ENCODE assay signal across 8 cellular contexts in genomic region chr15:74782596-74783071, GRCh38. TPM values are rescaled to one million over a fixed set of nuclear protein-coding genes. Genes with fewer than 3 reads are reported as not detected.
A peak's percentile ranks its signal among the peaks of the same experiment; 100 is the strongest.
DNase-seq lines count a peak whose midpoint lies in the region; ATAC-seq and TF ChIP-seq lines count a peak whose summit lies in the region.

No MANE protein-coding gene starts in this region.

- peak overlapping the region; percentile 95 for H3K27ac ChIP-seq in MM.1S (ENCODE audit: low read length)
- H3K27ac ChIP-seq in duodenal mucosa (ENCODE audit: low read depth, low read length): peak overlapping the region; percentile 34

- H3K4me1 Mint-ChIP-seq in naive thymus-derived CD8-positive, alpha-beta T cell: peaks cover 54 to 77% (median 70%) of the 10 kb centered on the region in 4 donors

- peaks cover 56% of the 10 kb centered on the region for H3K4me1 ChIP-seq in MM.1S (ENCODE audit: low read length)
- H3K4me1 ChIP-seq in duodenal mucosa (ENCODE audit: control insufficient read depth in 1 of 2, insufficient read depth in 2 of 2, low read length in 2 of 2): peaks cover 70 to 82% of the 10 kb centered on the region in 2 donors

- no peaks in the 10 kb centered on the region for H3K9me2 ChIP-seq in MM.1S (replicated peaks; ENCODE audit: insufficient read depth, low read length)

- H3K4me3 Mint-ChIP-seq in naive thymus-derived CD8-positive, alpha-beta T cell: peak overlapping the region; percentile 85 to 97 (median 93)

- DNase-seq in BJ (ENCODE audit: low read depth) (no peak), MM.1S (no peak), DMS114 treated with DMSO at 0.1 percent for 48 hours (lab: John Stamatoyannopoulos, UW; ENCODE audit: unreplicated experiment) (no peak), AML-193 (lab: John Stamatoyannopoulos, UW) (no peak), A172 (ENCODE audit: low spot score) (no peak)
- DNase-seq in naive thymus-derived CD8-positive, alpha-beta T cell: no peak

- POLR2A ChIA-PET in BJ (lab: Charles Lee): no interaction called here
- POLR2A ChIA-PET in naive thymus-derived CD8-positive, alpha-beta T cell (lab: Charles Lee): interaction anchor here (1.0 to 32.7 kb wide), 9 partner anchors 0 to 669 kb away, joined by 3 to 1300 read pairs (median 7); partner anchors contain the start of genes CLK3, CSK, SIN3A and ULK3

- no peaks in the 10 kb centered on the region for H3K36me3 ChIP-seq in BJ (ENCODE audit: control insufficient read depth, insufficient read depth, low read length)
- no peaks in the 10 kb centered on the region for H3K36me3 ChIP-seq in MM.1S (replicated peaks; ENCODE audit: insufficient read depth, low read length)
- H3K36me3 ChIP-seq in duodenal mucosa (ENCODE audit: control insufficient read depth in 1 of 2, insufficient read depth in 2 of 2, low read length in 2 of 2): peaks cover 4 to 10% of the 10 kb centered on the region in 2 donors

- H3K36me3 Mint-ChIP-seq in naive thymus-derived CD8-positive, alpha-beta T cell: peaks cover 0 to 3% (median 0%) of the 10 kb centered on the region in 3 donors

- H3K9ac ChIP-seq in MM.1S (ENCODE audit: low read length) (peak overlapping the region; percentile 89), duodenal mucosa (ENCODE audit: low read depth in 1 of 2, low read length in 2 of 2) (peak overlapping the region; percentile 76 to 84)

- peak overlapping the region; percentile 86 to 99 (median 94) for H3K27ac Mint-ChIP-seq in naive thymus-derived CD8-positive, alpha-beta T cell

- H3K27me3 ChIP-seq in BJ (ENCODE audit: control insufficient read depth, insufficient read depth, low read length): no peaks in the 10 kb centered on the region
- H3K27me3 ChIP-seq in MM.1S (replicated peaks; ENCODE audit: insufficient read depth, low read length): no peaks in the 10 kb centered on the region
- no peaks in the 10 kb centered on the region for H3K27me3 ChIP-seq in duodenal mucosa (ENCODE audit: control insufficient read depth in 1 of 2, insufficient read depth in 2 of 2, low read length in 2 of 2)

- ATAC-seq in naive thymus-derived CD8-positive, alpha-beta T cell: no peak
- ATAC-seq in GM18505 (IDR thresholded peaks at IDR 0.05; ENCODE audit: unreplicated experiment): no peak

- H3K27me3 Mint-ChIP-seq in naive thymus-derived CD8-positive, alpha-beta T cell: peaks cover 0 to 2% (median 0%) of the 10 kb centered on the region in 5 donors

- H3K9me3 Mint-ChIP-seq in naive thymus-derived CD8-positive, alpha-beta T cell: no peaks in the 10 kb centered on the region

- H4K20me1 ChIP-seq in MM.1S (ENCODE audit: insufficient read depth, low read length): no peaks in the 10 kb centered on the region

- H3K4me3 ChIP-seq in BJ (ENCODE audit: low read depth, low read length): peak overlapping the region; percentile 89
- peak overlapping the region; percentile 93 for H3K4me3 ChIP-seq in MM.1S (ENCODE audit: low read length)
- peak overlapping the region; percentile 84 to 91 for H3K4me3 ChIP-seq in duodenal mucosa (ENCODE audit: low read depth in 1 of 2, low read length in 2 of 2)

- no peak for TF ChIP-seq POLR2A in GM18505 (IDR thresholded peaks at IDR 0.05; ENCODE audit: borderline replicate concordance, extremely low read depth, insufficient read depth, insufficient read length)

- peak overlapping the region; percentile 99 for H3K4me2 ChIP-seq in MM.1S (ENCODE audit: low read depth, low read length)

- TF ChIP-seq CTCF in BJ (IDR thresholded peaks at IDR 0.05; ENCODE audit: insufficient read depth, low read depth, low read length): no peak
- TF ChIP-seq CTCF in MM.1S (IDR thresholded peaks at IDR 0.05; ENCODE audit: low read length): no peak

- CTCF ChIA-PET in BJ (lab: Yijun Ruan, JAX): interaction anchor here (0.6 to 26.9 kb wide), 12 partner anchors 11 to 174 kb away, joined by 3 to 563 read pairs (median 5); partner anchors contain the start of genes CYP1A1, FAM219B and RPP25

- H3K9me3 ChIP-seq in MM.1S (replicated peaks; ENCODE audit: insufficient read depth, low read length) (no peaks in the 10 kb centered on the region), duodenal mucosa (ENCODE audit: control insufficient read depth in 1 of 2, low read length in 2 of 2) (no peaks in the 10 kb centered on the region)

- peaks cover 62% of the 10 kb centered on the region for H3K79me2 ChIP-seq in MM.1S (ENCODE audit: low read length)

- H2AFZ ChIP-seq in MM.1S (ENCODE audit: low read length): no peak overlapping the region

- peaks cover 85% of the 10 kb centered on the region for H3F3A ChIP-seq in MM.1S (ENCODE audit: insufficient read depth, low read length)

RNA-seq across cellular contexts. Expression of gene CSK, which starts 0.8 kb away (rescaled TPM):
- polyA plus RNA-seq in BJ (2011; rRNA removed): 15.1 and 25.3 TPM in 2 replicates
- 28.2 and 28.4 TPM in 2 replicates for polyA minus RNA-seq in BJ (2011; rRNA and poly(A)+ RNA removed)
- total RNA-seq in naive thymus-derived CD8-positive, alpha-beta T cell: 100 to 1,000 TPM; 220 TPM
- polyA plus RNA-seq in naive thymus-derived CD8-positive, alpha-beta T cell: 100 to 1,000 TPM in 1 of 3 donors, 10 to 100 TPM in 2; 70.8 to 124 (median 79.8) TPM
- 28.3 and 29.8 TPM in 2 replicates for total RNA-seq in A172 (2014; rRNA removed; shearing (Covaris generic))

RNA-seq across cellular contexts. Expression of gene LMAN1L, which starts 30.0 kb away (rescaled TPM):
- polyA plus RNA-seq in BJ (2011; rRNA removed): not detected in 2 replicates
- polyA minus RNA-seq in BJ (2011; rRNA and poly(A)+ RNA removed): not detected in 2 replicates
- total RNA-seq in naive thymus-derived CD8-positive, alpha-beta T cell: under 1 TPM; 0.57 to 0.80 TPM
- not detected for polyA plus RNA-seq in naive thymus-derived CD8-positive, alpha-beta T cell
- not detected in 2 replicates for total RNA-seq in A172 (2014; rRNA removed; shearing (Covaris generic))

RNA-seq across cellular contexts. Expression of gene CYP1A2, which starts 34.0 kb away (rescaled TPM):
- not detected in 2 replicates for polyA plus RNA-seq in BJ (2011; rRNA removed)
- polyA minus RNA-seq in BJ (2011; rRNA and poly(A)+ RNA removed): not detected in 2 replicates
- total RNA-seq in naive thymus-derived CD8-positive, alpha-beta T cell: not detected
- not detected for polyA plus RNA-seq in naive thymus-derived CD8-positive, alpha-beta T cell
- not detected in 2 replicates for total RNA-seq in A172 (2014; rRNA removed; shearing (Covaris generic))

RNA-seq across cellular contexts. Expression of gene CPLX3, which starts 43.8 kb away (rescaled TPM):
- not detected in 2 replicates for polyA plus RNA-seq in BJ (2011; rRNA removed)
- polyA minus RNA-seq in BJ (2011; rRNA and poly(A)+ RNA removed): not detected in 2 replicates
- under 1 TPM; 0.39 to 0.44 TPM for total RNA-seq in naive thymus-derived CD8-positive, alpha-beta T cell
- not detected for polyA plus RNA-seq in naive thymus-derived CD8-positive, alpha-beta T cell
- not detected in 2 replicates for total RNA-seq in A172 (2014; rRNA removed; shearing (Covaris generic))

RNA-seq across cellular contexts. Expression of gene CYP1A1, which starts 57.3 kb away (rescaled TPM):
- polyA plus RNA-seq in BJ (2011; rRNA removed): 0.10 TPM in 1 of 2 replicates, not detected in the other
- 0.09 TPM in 1 of 2 replicates, not detected in the other for polyA minus RNA-seq in BJ (2011; rRNA and poly(A)+ RNA removed)
- total RNA-seq in naive thymus-derived CD8-positive, alpha-beta T cell: under 1 TPM; 0.18 to 0.27 TPM
- polyA plus RNA-seq in naive thymus-derived CD8-positive, alpha-beta T cell: not detected
- total RNA-seq in A172 (2014; rRNA removed; shearing (Covaris generic)): 0.17 and 0.22 TPM in 2 replicates
